9 cellular contexts compared by ENCODE assay signal in the genomic region with DNA sequence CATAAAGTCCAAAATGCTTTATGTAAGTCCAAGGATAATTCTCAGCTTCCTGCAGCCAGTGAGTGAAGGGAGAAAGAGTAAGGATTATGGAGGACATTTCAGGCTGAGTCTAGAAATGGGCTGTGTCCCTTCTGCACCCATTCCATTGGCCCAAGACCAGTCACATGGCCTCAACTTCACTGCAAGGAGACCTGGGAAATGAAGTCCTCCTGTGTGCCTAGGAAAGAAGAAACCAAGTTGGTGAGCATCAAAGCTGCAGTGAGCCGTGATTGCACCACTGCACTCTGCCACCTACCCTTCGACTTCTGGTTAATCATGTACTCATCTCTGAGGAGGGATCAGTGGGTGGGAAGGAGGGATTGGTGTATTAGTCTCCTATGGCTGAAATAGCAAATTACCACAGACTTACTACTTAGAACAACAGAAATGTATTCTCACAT. TPM values are rescaled to one million over a fixed set of nuclear protein-coding genes. Genes with fewer than 3 reads are reported as not detected.
DNase-seq lines count a peak whose midpoint lies in the region; ATAC-seq and TF ChIP-seq lines count a peak whose summit lies in the region.
"Had no signal": no experiment of that assay in that cellular context is flagged by ENCODE, and none has a peak within 500 bp of the region (broad histone marks: within the 10 kb centered on the region; RNA-seq: fewer than 3 reads in every experiment).

No MANE protein-coding gene starts in this region.

- H3K9me3 Mint-ChIP-seq in activated naive CD4-positive, alpha-beta T cell treated with anti-CD3 and anti-CD28 coated beads for 36 hours, result no peaks in the 10 kb centered on the region

- no peaks in the 10 kb centered on the region for H3K9me3 ChIP-seq in heart right ventricle
- H3K9me3 ChIP-seq: vagina had no signal

- CTCF ChIA-PET in RWPE1 (lab: Yijun Ruan, JAX), result interaction anchor here (0.6 kb wide), 1 partner anchor 10 kb away, joined by 3 read pairs; no protein-coding TSS in a partner anchor
- CTCF ChIA-PET in activated naive CD4-positive, alpha-beta T cell treated with anti-CD3 and anti-CD28 coated beads for 36 hours (lab: Charles Lee), result interaction anchor here (0.9 to 1.6 kb wide), 3 partner anchors 9 to 108 kb away, joined by 3 to 4 read pairs (median 3); no protein-coding TSS in a partner anchor

- H3K27me3 ChIP-seq in heart right ventricle, result no peaks in the 10 kb centered on the region
- H3K27me3 ChIP-seq: vagina had no signal

- intact Hi-C loops in activated naive CD4-positive, alpha-beta T cell treated with anti-CD3 and anti-CD28 coated beads for 36 hours (cut with micrococcal nuclease), result loop anchor here (1.0 to 10.0 kb wide), 3 partner anchors 112 to 543 kb away; a partner anchor contains a TSS
- intact Hi-C loops in heart right ventricle (cut with DNase I), result no loop called here

- H3K4me1 Mint-ChIP-seq in activated naive CD4-positive, alpha-beta T cell treated with anti-CD3 and anti-CD28 coated beads for 36 hours (ENCODE audit: low read depth), result peaks cover 74% of the 10 kb centered on the region

- POLR2A ChIA-PET in RWPE1 (lab: Yijun Ruan, JAX; ENCODE audit: low non-redundant PET), result no interaction called here

- no peak overlapping the region for H3K4me3 ChIP-seq in heart right ventricle
- H3K4me3 ChIP-seq: vagina had no signal

- peak overlapping the region; percentile 81 for H3K27ac Mint-ChIP-seq in activated naive CD4-positive, alpha-beta T cell treated with anti-CD3 and anti-CD28 coated beads for 36 hours

- peaks cover 0 to 44% (median 0%) of the 10 kb centered on the region in 9 donors for H3K4me1 ChIP-seq in heart right ventricle
- H3K4me1 ChIP-seq: vagina had no signal

- peak; percentile 75 to 82 for ATAC-seq in activated CD4-positive, CD25-positive, alpha-beta regulatory T cell treated with anti-CD3 and anti-CD28 coated beads, Interleukin-2, amount 50 U/mL, for 24 hours
- ATAC-seq in HG03378 (IDR thresholded peaks at IDR 0.05; ENCODE audit: unreplicated experiment) (peak; percentile 38), heart right ventricle (peak; percentile 66 to 92 (median 76)), GM18517 (IDR thresholded peaks at IDR 0.05; ENCODE audit: unreplicated experiment) (no peak)

- no peaks in the 10 kb centered on the region for H3K27me3 Mint-ChIP-seq in activated naive CD4-positive, alpha-beta T cell treated with anti-CD3 and anti-CD28 coated beads for 36 hours (ENCODE audit: low read depth)

- no peak for DNase-seq in activated CD4-positive, CD25-positive, alpha-beta regulatory T cell treated with anti-CD3 and anti-CD28 coated beads, Interleukin-2, amount 50 U/mL, for 72 hours
- DNase-seq in RWPE1 (ENCODE audit: low spot score) (peak; percentile 57), heart right ventricle (no peak)
- peak; percentile 84 for DNase-seq in activated naive CD4-positive, alpha-beta T cell treated with anti-CD3 and anti-CD28 coated beads for 36 hours
- peak; percentile 46 for DNase-seq in stimulated activated CD4-positive, alpha-beta T cell treated with anti-CD3 and anti-CD28 coated beads, Interleukin-2, amount 100 ng/mL, for 4 hours (ENCODE audit: low read depth)

- H3K4me3 Mint-ChIP-seq in activated naive CD4-positive, alpha-beta T cell treated with anti-CD3 and anti-CD28 coated beads for 36 hours, result peak overlapping the region; percentile 44

- TF ChIP-seq CTCF in RWPE1 (conservative IDR thresholded peaks at IDR 0.05; ENCODE audit: low read depth) (no peak), heart right ventricle (IDR thresholded peaks at IDR 0.05) (no peak)

- peaks cover 10% of the 10 kb centered on the region for H3K36me3 Mint-ChIP-seq in activated naive CD4-positive, alpha-beta T cell treated with anti-CD3 and anti-CD28 coated beads for 36 hours (ENCODE audit: low read depth)

- H3K27ac ChIP-seq in RWPE1, result no peak overlapping the region
- no peak overlapping the region for H3K27ac ChIP-seq in heart right ventricle
- H3K27ac ChIP-seq: vagina had no signal

- WGBS in heart right ventricle, 2 donors, result 85 to 89% methylated on average over 2 of the region's 2 CpGs

- peaks cover 0 to 5% (median 0%) of the 10 kb centered on the region in 9 donors for H3K36me3 ChIP-seq in heart right ventricle
- H3K36me3 ChIP-seq: vagina had no signal

RNA-seq across cellular contexts. Expression of a gene that starts 3.6 kb away (rescaled TPM):
- 100 to 1,000 TPM; 182 to 189 TPM for total RNA-seq in activated naive CD4-positive, alpha-beta T cell treated with anti-CD3 and anti-CD28 coated beads for 36 hours
- total RNA-seq in heart right ventricle, result 10 to 100 TPM in 2 of 10 donors, 1 to 10 TPM in 8; 2.0 to 34.2 (median 3.9) TPM
- 1 to 10 TPM; 2.3 to 3.5 TPM for polyA plus RNA-seq in heart right ventricle

RNA-seq across cellular contexts. Expression of a gene that starts 6.6 kb away (rescaled TPM):
- under 1 TPM; 0.77 to 0.98 TPM for total RNA-seq in activated naive CD4-positive, alpha-beta T cell treated with anti-CD3 and anti-CD28 coated beads for 36 hours
- 1 to 10 TPM in 2 of 10 donors, under 1 TPM in 8; 0.25 to 1.0 (median 0.77) TPM for total RNA-seq in heart right ventricle
- polyA plus RNA-seq in heart right ventricle, result 1 to 10 TPM in 1 of 2 donors, under 1 TPM in 1; 0.13 to 3.1 TPM

RNA-seq across cellular contexts. Expression of a gene that starts 30.6 kb away (rescaled TPM):
- total RNA-seq in activated naive CD4-positive, alpha-beta T cell treated with anti-CD3 and anti-CD28 coated beads for 36 hours, result under 1 TPM in 1 of 2 experiments, not detected in 1; 0.20 TPM
- 10 to 100 TPM; 34.1 to 67.8 (median 45.1) TPM for total RNA-seq in heart right ventricle
- 10 to 100 TPM; 43.5 to 50.5 TPM for polyA plus RNA-seq in heart right ventricle

RNA-seq across cellular contexts. Expression of a gene that starts 32.0 kb away (rescaled TPM):
- total RNA-seq in activated naive CD4-positive, alpha-beta T cell treated with anti-CD3 and anti-CD28 coated beads for 36 hours, result not detected
- total RNA-seq in heart right ventricle, result under 1 TPM in 3 of 10 donors, not detected in 7; 0.22 to 0.54 (median 0.26) TPM
- polyA plus RNA-seq in heart right ventricle, result under 1 TPM in 1 of 2 donors, not detected in 1; 0.20 TPM
- total RNA-seq: vagina had no signal

RNA-seq across cellular contexts. Expression of a gene that starts 56.4 kb away (rescaled TPM):
- 1 to 10 TPM; 2.4 to 3.2 TPM for total RNA-seq in activated naive CD4-positive, alpha-beta T cell treated with anti-CD3 and anti-CD28 coated beads for 36 hours
- not detected for total RNA-seq in heart right ventricle
- polyA plus RNA-seq in heart right ventricle, result not detected
- total RNA-seq: vagina had no signal

Comparison
In these comparisons a context has a peak if more than half of its experiments do, and no peak if none do; other contexts are left out.
1. DNase-seq: peak in RWPE1 (single experiment), activated naive CD4-positive, alpha-beta T cell treated with anti-CD3 and anti-CD28 coated beads for 36 hours (single experiment) and stimulated activated CD4-positive, alpha-beta T cell treated with anti-CD3 and anti-CD28 coated beads, Interleukin-2, amount 100 ng/mL, for 4 hours (single experiment); none in activated CD4-positive, CD25-positive, alpha-beta regulatory T cell treated with anti-CD3 and anti-CD28 coated beads, Interleukin-2, amount 50 U/mL, for 72 hours (single experiment) and heart right ventricle (0 of 2).
2. RNA of a gene that starts 3.6 kb away (total RNA-seq): 182 to 189 TPM in activated naive CD4-positive, alpha-beta T cell treated with anti-CD3 and anti-CD28 coated beads for 36 hours; 2.0 to 34.2 TPM in heart right ventricle; every median in the first group is over 4 times any median in the second.
3. RNA of a gene that starts 30.6 kb away (total RNA-seq): 34.1 to 67.8 TPM in heart right ventricle; 0.20 TPM in activated naive CD4-positive, alpha-beta T cell treated with anti-CD3 and anti-CD28 coated beads for 36 hours; every median in the first group is over 10 times any median in the second.